In the genomic region with DNA sequence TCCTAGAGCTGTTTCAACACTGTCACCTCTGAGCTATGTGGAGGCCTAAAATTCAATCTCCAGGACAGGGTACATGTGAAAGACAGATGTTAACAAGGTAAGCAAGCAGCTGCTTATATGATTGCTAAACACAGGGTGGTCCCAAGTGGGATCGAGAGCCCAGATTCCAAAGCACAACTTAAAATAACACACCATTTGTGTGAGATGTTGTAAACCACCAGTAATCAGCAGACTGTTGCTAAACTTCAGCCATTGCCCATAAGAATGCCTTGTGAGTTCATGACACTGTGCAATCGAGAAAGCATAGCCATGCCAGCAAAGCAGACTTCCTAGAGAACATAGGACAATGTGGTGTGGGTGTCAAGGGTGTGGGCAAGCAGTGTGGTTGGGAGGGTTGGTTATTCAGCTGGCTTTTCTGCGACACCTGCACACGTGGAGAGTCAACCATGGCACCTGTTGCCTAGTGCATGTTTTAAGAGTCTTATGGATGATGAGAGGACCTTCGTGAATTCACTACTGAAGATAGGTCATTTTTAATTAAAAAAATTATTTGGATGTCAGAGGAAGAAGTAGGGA, we compare ENCODE assay signal across 21 cellular contexts. TPM values are rescaled to one million over a fixed set of nuclear protein-coding genes. Genes with fewer than 3 reads are reported as not detected.
DNase-seq lines count a peak whose midpoint lies in the region; ATAC-seq and TF ChIP-seq lines count a peak whose summit lies in the region.
"Had no signal": no experiment of that assay in that cellular context is flagged by ENCODE, and none has a peak within 500 bp of the region (broad histone marks: within the 10 kb centered on the region; RNA-seq: fewer than 3 reads in every experiment).

No MANE protein-coding gene starts in this region.

- no peak overlapping the region for H3K4me3 Mint-ChIP-seq in central memory CD8-positive, alpha-beta T cell
- peak overlapping the region; percentile 49 for H3K4me3 Mint-ChIP-seq in neural progenitor cell
- H3K4me3 Mint-ChIP-seq: activated naive CD4-positive, alpha-beta T cell treated with anti-CD3 and anti-CD28 coated beads, Interleukin-2, amount 50 U/mL, for 24 hours; activated T-cell treated with anti-CD3 and anti-CD28 coated beads, Interleukin-2, amount 50 U/mL, for 24 hours; nephron progenitor cell had no signal

- no peaks in the 10 kb centered on the region for H3K9me3 Mint-ChIP-seq in central memory CD8-positive, alpha-beta T cell
- H3K9me3 Mint-ChIP-seq in neural progenitor cell: no peaks in the 10 kb centered on the region
- H3K9me3 Mint-ChIP-seq: activated naive CD4-positive, alpha-beta T cell treated with anti-CD3 and anti-CD28 coated beads, Interleukin-2, amount 50 U/mL, for 24 hours; activated T-cell treated with anti-CD3 and anti-CD28 coated beads, Interleukin-2, amount 50 U/mL, for 24 hours; nephron progenitor cell had no signal

- in situ Hi-C loops in IMR-90 (cut with MboI; ENCODE audit: low sequenced_read_pairs): loop anchor here (25.0 kb wide), 1 partner anchor 158 kb away; the partner anchor contains the start of gene TSPYL1

- peaks cover 8% of the 10 kb centered on the region for H3K4me1 Mint-ChIP-seq in central memory CD8-positive, alpha-beta T cell
- peaks cover 12% of the 10 kb centered on the region for H3K4me1 Mint-ChIP-seq in neural progenitor cell
- H3K4me1 Mint-ChIP-seq: activated naive CD4-positive, alpha-beta T cell treated with anti-CD3 and anti-CD28 coated beads, Interleukin-2, amount 50 U/mL, for 24 hours had no signal

- H3K9me1 ChIP-seq in IMR-90 (ENCODE audit: insufficient read depth, low read length): peaks cover 17% of the 10 kb centered on the region

- peak overlapping the region; percentile 39 for H3K4ac ChIP-seq in IMR-90 (ENCODE audit: low read depth, low read length)

- H3K36me3 ChIP-seq in IMR-90 (ENCODE audit: control insufficient read depth, insufficient read depth, low read length) (no peaks in the 10 kb centered on the region; the same call in 1 of the 2 replicates), neural progenitor cell (no peaks in the 10 kb centered on the region)
- H3K36me3 ChIP-seq: prostate gland, transverse colon had no signal

- dilution Hi-C loops in IMR-90 (cut with HindIII; ENCODE audit: low sequenced_read_pairs, unreplicated experiment): no loop called here

- H2BK20ac ChIP-seq in IMR-90 (ENCODE audit: low read depth, low read length): peak overlapping the region; percentile 49

- intact Hi-C loops in IMR-90 (cut with micrococcal nuclease): loop anchor here (2.0 to 5.0 kb wide), 3 partner anchors 88 to 158 kb away; no protein-coding TSS in a partner anchor

- H3K27ac Mint-ChIP-seq in central memory CD8-positive, alpha-beta T cell (ENCODE audit: low read depth): no peak overlapping the region
- no peak overlapping the region for H3K27ac Mint-ChIP-seq in neural progenitor cell
- H3K27ac Mint-ChIP-seq: activated naive CD4-positive, alpha-beta T cell treated with anti-CD3 and anti-CD28 coated beads, Interleukin-2, amount 50 U/mL, for 24 hours; activated T-cell treated with anti-CD3 and anti-CD28 coated beads, Interleukin-2, amount 50 U/mL, for 24 hours; nephron progenitor cell had no signal

- POLR2A ChIA-PET in IMR-90 (lab: Charles Lee; ENCODE audit: unreplicated experiment): no interaction called here

- peak overlapping the region; percentile 30; the same call in 1 of the 2 replicates for H3K14ac ChIP-seq in IMR-90 (replicated peaks; ENCODE audit: low read depth, low read length)

- H4K8ac ChIP-seq in IMR-90 (ENCODE audit: low read depth in 2 of 2, low read length in 2 of 2): peak overlapping the region; percentile 17 to 30; a peak in 1 of 4 replicates

- no peak for ATAC-seq in IMR-90 (ENCODE audit: low read depth)
- peak; percentile 52 for ATAC-seq in central memory CD8-positive, alpha-beta T cell (replicated peaks; ENCODE audit: extremely low read depth, poor library complexity, severe bottlenecking)
- ATAC-seq: body of pancreas had no signal

- CTCF ChIA-PET in IMR-90 (lab: Yijun Ruan, JAX): interaction anchor here (0.7 to 2.2 kb wide), 4 partner anchors 26 to 176 kb away, joined by 3 to 7 read pairs (median 6); no protein-coding TSS in a partner anchor

- no peaks in the 10 kb centered on the region for H3K27me3 ChIP-seq in IMR-90 (ENCODE audit: control insufficient read depth, insufficient read depth, low read length)
- H3K27me3 ChIP-seq in neural progenitor cell: no peaks in the 10 kb centered on the region
- H3K27me3 ChIP-seq: body of pancreas, transverse colon had no signal

- H3K9me3 ChIP-seq in IMR-90 (ENCODE audit: control insufficient read depth, insufficient read depth, low read length) (no peaks in the 10 kb centered on the region), neural progenitor cell (ENCODE audit: low read depth) (no peaks in the 10 kb centered on the region)
- H3K9me3 ChIP-seq: body of pancreas, prostate gland, transverse colon had no signal

- peak overlapping the region; percentile 43 for H4K91ac ChIP-seq in IMR-90 (ENCODE audit: insufficient read depth, low read depth, low read length)

- H3K9ac ChIP-seq in IMR-90 (ENCODE audit: low read depth, low read length) (no peak overlapping the region), neural progenitor cell (no peak overlapping the region)

- no TSS peak for BruUV-seq in IMR-90 (replicated peaks; lab: Mats Ljungman, UMichigan)

- peak overlapping the region; percentile 84; the same call in 2 of the 3 replicates for H2BK15ac ChIP-seq in IMR-90 (ENCODE audit: low read depth, low read length)

- no peak for TF ChIP-seq CTCF in IMR-90 (conservative IDR thresholded peaks at IDR 0.05; ENCODE audit: low read depth, low read length)
- TF ChIP-seq CTCF in neural progenitor cell (IDR thresholded peaks at IDR 0.05): no peak

- no peaks in the 10 kb centered on the region for H3F3A ChIP-seq in neural progenitor cell (ENCODE audit: low read depth)

- no peaks in the 10 kb centered on the region for H3K79me2 ChIP-seq in neural progenitor cell (ENCODE audit: low read depth)

- peak overlapping the region; percentile 64 for H2BK120ac ChIP-seq in IMR-90 (ENCODE audit: low read depth, low read length)

- peaks cover 1% of the 10 kb centered on the region for H3K36me3 Mint-ChIP-seq in central memory CD8-positive, alpha-beta T cell (ENCODE audit: insufficient read depth)
- H3K36me3 Mint-ChIP-seq in neural progenitor cell: no peaks in the 10 kb centered on the region
- H3K36me3 Mint-ChIP-seq: activated naive CD4-positive, alpha-beta T cell treated with anti-CD3 and anti-CD28 coated beads, Interleukin-2, amount 50 U/mL, for 24 hours had no signal

- H3K18ac ChIP-seq in IMR-90 (ENCODE audit: low read depth, low read length): peak overlapping the region; percentile 20; the same call in 1 of the 2 replicates

- peaks cover 5 to 12% of the 10 kb centered on the region in 2 experiments; a peak in 3 of 4 replicates for H3K79me1 ChIP-seq in IMR-90 (ENCODE audit: low read depth in 1 of 2, low read length in 2 of 2)

- H3K4me1 ChIP-seq in IMR-90 (ENCODE audit: control insufficient read depth, insufficient read depth, low read length) (peaks cover 11% of the 10 kb centered on the region), neural progenitor cell (peaks cover 9% of the 10 kb centered on the region)
- H3K4me1 ChIP-seq: body of pancreas, prostate gland had no signal

- H3K27ac ChIP-seq in IMR-90 (ENCODE audit: insufficient read depth, low read length) (no peak overlapping the region), neural progenitor cell (no peak overlapping the region)
- H3K27ac ChIP-seq: body of pancreas, C4-2B, PC-9, prostate gland, SK-N-MC, transverse colon had no signal

- no peak overlapping the region for H2AK9ac ChIP-seq in IMR-90 (replicated peaks; ENCODE audit: low read depth, low read length, poor library complexity)

- peaks cover 39% of the 10 kb centered on the region for H3K27me3 Mint-ChIP-seq in central memory CD8-positive, alpha-beta T cell
- H3K27me3 Mint-ChIP-seq in neural progenitor cell (ENCODE audit: insufficient read depth, low read depth): no peaks in the 10 kb centered on the region

- H3K23ac ChIP-seq in IMR-90 (ENCODE audit: low read depth, low read length): peak overlapping the region; percentile 72

- TF ChIP-seq RAD21 in IMR-90 (IDR thresholded peaks at IDR 0.05; ENCODE audit: low read length): no peak

- peak overlapping the region; percentile 26 for H2AFZ ChIP-seq in IMR-90 (replicated peaks; ENCODE audit: low read length, poor library complexity)
- no peak overlapping the region for H2AFZ ChIP-seq in neural progenitor cell (replicated peaks)
- H2AFZ ChIP-seq: PC-9 had no signal

- no peak overlapping the region for H3K56ac ChIP-seq in IMR-90 (ENCODE audit: extremely low read depth, insufficient read depth, low read length)

- H3K4me3 ChIP-seq in IMR-90 (ENCODE audit: insufficient read depth, low read depth, low read length) (no peak overlapping the region), neural progenitor cell (no peak overlapping the region)
- H3K4me3 ChIP-seq: body of pancreas, PC-9, prostate gland, SK-N-MC, transverse colon had no signal

- H4K20me1 ChIP-seq in IMR-90 (ENCODE audit: insufficient read depth, low read length): peaks cover 3% of the 10 kb centered on the region; the same call in 1 of the 2 replicates
- no peaks in the 10 kb centered on the region for H4K20me1 ChIP-seq in neural progenitor cell (ENCODE audit: low read depth)

- peak overlapping the region; percentile 49 for H2BK5ac ChIP-seq in IMR-90 (ENCODE audit: low read depth, low read length, poor library complexity, severe bottlenecking)

- TF ChIP-seq POLR2A in IMR-90 (IDR thresholded peaks at IDR 0.05; ENCODE audit: low read depth, low read length): no peak

- H2AK5ac ChIP-seq in IMR-90 (ENCODE audit: low read depth, low read length): peak overlapping the region; percentile 67

- H3K4me2 ChIP-seq in IMR-90 (ENCODE audit: low read depth, low read length) (no peak overlapping the region), neural progenitor cell (no peak overlapping the region)
- H3K4me2 ChIP-seq: PC-9 had no signal

- 0 out of 2 replicates have a peak overlapping the region, but pooled peaks have one; percentile 15 for H4K5ac ChIP-seq in IMR-90 (ENCODE audit: low read depth, low read length)

- DNase-seq in NCI-H510A treated with DMSO at 0.1 percent for 48 hours (lab: John Stamatoyannopoulos, UW) (peak; percentile 37), NCI-H510A (lab: John Stamatoyannopoulos, UW) (no peak), IMR-90 (no peak), neural progenitor cell (ENCODE audit: low spot score) (no peak), NCI-H2107 treated with DMSO at 0.1 percent for 48 hours (lab: John Stamatoyannopoulos, UW; ENCODE audit: unreplicated experiment) (no peak), DMS 273 (lab: John Stamatoyannopoulos, UW; ENCODE audit: unreplicated experiment) (no peak), epidermal melanocyte (ENCODE audit: insufficient read length, low spot score) (no peak)
- no peak for DNase-seq in central memory CD8-positive, alpha-beta T cell (ENCODE audit: low spot score in 2 of 2)
- DNase-seq: 8988T; activated CD4-positive, alpha-beta T cell treated with anti-CD3 and anti-CD28 coated beads for 4 hours; activated T-cell treated with anti-CD3 and anti-CD28 coated beads, Interleukin-2, amount 50 U/mL, for 24 hours; body of pancreas; erythroblast; HCEC 1CT; nephron progenitor cell; PC-9; transverse colon had no signal

- 45% methylated on average over 2 of the region's 5 CpGs; no CpG with 5 or more reads in 1 of the 2 experiments for WGBS in IMR-90 (ENCODE audit: extremely low coverage in 2 of 2, insufficient read length in 1 of 2), 2 experiments

RNA-seq across cellular contexts. Expression of gene CALHM6, which starts 16.1 kb away (rescaled TPM):
- total RNA-seq in IMR-90 (2012; rRNA removed) (0.72 and 0.83 TPM in 2 replicates), neural progenitor cell (ENCODE audit: low replicate concordance) (1.3 TPM in 1 of 2 replicates, not detected in the other)
- polyA plus RNA-seq in IMR-90 (2012; rRNA removed): 1.1 and 1.5 TPM in 2 replicates
- 1.4 and 1.8 TPM in 2 replicates for polyA plus RNA-seq in IMR-90 (2012; cell fraction: cytosol; rRNA removed)
- 0.30 and 0.62 TPM in 2 replicates for polyA plus RNA-seq in IMR-90 (2012; cell fraction: nucleus; rRNA removed; ENCODE audit: low replicate concordance)
- total RNA-seq: PC-9 had no signal
